11 cellular contexts compared by ENCODE assay signal in the genomic region with DNA sequence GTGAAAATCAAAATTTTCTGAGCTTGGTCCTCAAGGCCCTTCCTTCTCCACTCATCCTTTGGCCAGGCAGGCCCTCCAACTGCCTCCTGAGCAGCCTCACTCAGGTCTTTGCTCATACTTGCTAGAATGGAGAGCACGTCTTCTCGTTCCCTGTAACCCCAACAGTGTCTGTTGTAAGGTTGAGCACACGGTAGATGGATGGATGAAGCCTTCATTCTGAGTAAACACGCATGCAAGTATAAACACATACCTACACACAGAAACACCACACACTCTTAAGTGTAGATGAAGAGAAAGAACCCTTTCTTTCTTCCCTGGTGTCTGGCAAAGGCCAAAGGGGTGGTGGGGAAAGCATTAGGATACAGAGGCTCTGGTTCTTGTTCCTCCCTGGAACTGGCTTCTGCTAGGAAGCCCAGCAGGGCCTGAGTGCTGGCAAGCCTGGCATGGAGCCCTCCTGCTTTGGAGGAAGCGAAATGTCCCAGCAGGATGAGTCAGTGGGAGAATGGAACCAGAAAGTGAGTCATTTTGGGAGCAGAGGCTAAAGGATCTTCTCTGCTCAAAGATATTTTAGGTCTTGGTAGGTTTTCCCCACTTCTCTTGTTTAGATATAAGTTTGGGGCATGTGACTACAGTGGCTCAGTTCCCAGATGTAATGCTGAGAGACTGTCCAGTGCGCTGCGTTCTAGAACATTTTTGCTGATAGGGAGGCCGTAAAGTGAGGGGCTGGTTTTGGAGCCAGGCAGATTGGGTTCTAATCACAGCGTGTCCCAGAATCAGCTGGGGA.
A peak's percentile ranks its signal among the peaks of the same experiment; 100 is the strongest.
DNase-seq lines count a peak whose midpoint lies in the region; ATAC-seq and TF ChIP-seq lines count a peak whose summit lies in the region.
"Had no signal": no experiment of that assay in that cellular context is flagged by ENCODE, and none has a peak within 500 bp of the region (broad histone marks: within the 10 kb centered on the region; RNA-seq: fewer than 3 reads in every experiment).

No MANE protein-coding gene starts in this region.

- peak overlapping the region; percentile 20 to 48 for H3K27ac ChIP-seq in ovary

- ATAC-seq in SK-N-SH treated with all-trans-retinoic acid at 6 μM for 48 hours (peak; percentile 82), GM18867 (IDR thresholded peaks at IDR 0.05; ENCODE audit: unreplicated experiment) (no peak)

- no peaks in the 10 kb centered on the region for H3K9me3 ChIP-seq in ovary

- TF ChIP-seq EP300 in ovary (IDR thresholded peaks at IDR 0.05) = no peak

- H3K4me3 ChIP-seq in AG09309 (ENCODE audit: control insufficient read depth, low read depth, low read length) (no peak overlapping the region), fibroblast of villous mesenchyme (ENCODE audit: low read depth, low read length) (no peak overlapping the region), ovary (no peak overlapping the region)

- H3K27me3 ChIP-seq in ovary = no peaks in the 10 kb centered on the region

- intact Hi-C loops in ovary (cut with DNase I) = loop anchor here in 1 of 4 donors (10.0 kb wide), 1 partner anchor 125 kb away; a partner anchor contains a TSS

- TF ChIP-seq CTCF in AG09309 (IDR thresholded peaks at IDR 0.05; ENCODE audit: control insufficient read depth, insufficient read depth, low read depth, low read length, missing control alignments) (no peak), fibroblast of villous mesenchyme (IDR thresholded peaks at IDR 0.05; ENCODE audit: insufficient read depth, low read depth, low read length) (no peak), ovary (IDR thresholded peaks at IDR 0.05) (no peak)

- H3K4me1 ChIP-seq in ovary (ENCODE audit: insufficient read depth) = peaks cover 14% of the 10 kb centered on the region

- peak; percentile 78 for DNase-seq in AG09309 (ENCODE audit: low read depth)
- DNase-seq in fibroblast of villous mesenchyme (ENCODE audit: low read depth) = peak; percentile 94
- peak; percentile 73 to 79 (median 74) for DNase-seq in ovary
- no peak for DNase-seq in NCI-H82 treated with DMSO at 0.1 percent for 48 hours (lab: John Stamatoyannopoulos, UW; ENCODE audit: unreplicated experiment)
- DNase-seq in central memory CD4-positive, alpha-beta T cell = no peak
- no peak for DNase-seq in SIG-M5 (lab: John Stamatoyannopoulos, UW)
- DNase-seq: activated CD4-positive, alpha-beta T cell treated with anti-CD3 and anti-CD28 coated beads, Interleukin-2, amount 10 ng/mL, durations not matched to agents 24 days and 14 days; H7; NCI-H2029 treated with DMSO at 0.1 percent for 48 hours had no signal

- TF ChIP-seq POLR2A in ovary (IDR thresholded peaks at IDR 0.05) = no peak

- no peaks in the 10 kb centered on the region for H3K36me3 ChIP-seq in ovary

- WGBS in ovary, 3 donors = 45 to 48% (median 46%) methylated on average over 9 of the region's 9 CpGs

TF ChIP-seq in SK-N-SH treated with all-trans-retinoic acid at 6 μM for 48 hours, 23 proteins besides CTCF, POLR2A, EP300 and RAD21:
- 0 out of 2 replicates have a peak, but pooled peaks have one; percentile 37 for TF ChIP-seq SNAI2 (CRISPR knock-in tag; IDR thresholded peaks at IDR 0.05)
- TF ChIP-seq, protein P1, sequence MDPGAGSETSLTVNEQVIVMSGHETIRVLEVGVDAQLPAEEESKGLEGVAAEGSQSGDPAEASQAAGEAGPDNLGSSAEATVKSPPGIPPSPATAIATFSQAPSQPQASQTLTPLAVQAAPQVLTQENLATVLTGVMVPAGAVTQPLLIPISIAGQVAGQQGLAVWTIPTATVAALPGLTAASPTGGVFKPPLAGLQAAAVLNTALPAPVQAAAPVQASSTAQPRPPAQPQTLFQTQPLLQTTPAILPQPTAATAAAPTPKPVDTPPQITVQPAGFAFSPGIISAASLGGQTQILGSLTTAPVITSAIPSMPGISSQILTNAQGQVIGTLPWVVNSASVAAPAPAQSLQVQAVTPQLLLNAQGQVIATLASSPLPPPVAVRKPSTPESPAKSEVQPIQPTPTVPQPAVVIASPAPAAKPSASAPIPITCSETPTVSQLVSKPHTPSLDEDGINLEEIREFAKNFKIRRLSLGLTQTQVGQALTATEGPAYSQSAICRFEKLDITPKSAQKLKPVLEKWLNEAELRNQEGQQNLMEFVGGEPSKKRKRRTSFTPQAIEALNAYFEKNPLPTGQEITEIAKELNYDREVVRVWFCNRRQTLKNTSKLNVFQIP (CRISPR knock-in tag; IDR thresholded peaks at IDR 0.05; ENCODE audit: borderline replicate concordance, low read depth) = no peak

Comparison
In these comparisons a context has a peak if more than half of its experiments do, and no peak if none do; other contexts are left out.
1. DNase-seq: peak in AG09309 (single experiment), fibroblast of villous mesenchyme (single experiment) and ovary (5 of 5); none in NCI-H82 treated with DMSO at 0.1 percent for 48 hours (single experiment), central memory CD4-positive, alpha-beta T cell (single experiment) and SIG-M5 (single experiment).